Comparison of ENCODE assay signal across 2 cellular contexts in genomic region chr9:34512131-34513078, GRCh38.
TF ChIP-seq lines count a peak whose summit lies in the region.

No MANE protein-coding gene starts in this region.

TF ChIP-seq in GM12878, 131 proteins besides CTCF, POLR2A, EP300 and RAD21 (continued from another document):
- no peak for TF ChIP-seq PRDM15 (CRISPR knock-in tag; IDR thresholded peaks at IDR 0.05)
- TF ChIP-seq YY1 (IDR thresholded peaks at IDR 0.05; ENCODE audit: low read depth, low read length), result no peak
- TF ChIP-seq BHLHE40 (IDR thresholded peaks at IDR 0.05; ENCODE audit: borderline replicate concordance in 1 of 2, low read depth in 2 of 2, low read length in 1 of 2), result no peak
- TF ChIP-seq POU2F2 (IDR thresholded peaks at IDR 0.05; ENCODE audit: borderline replicate concordance, low read depth, low read length), result no peak

TF ChIP-seq in HepG2, 621 proteins besides CTCF, POLR2A, EP300 and RAD21 (continued from another document and continues in another):
- TF ChIP-seq FOSL2 (CRISPR knock-in tag; IDR thresholded peaks at IDR 0.05) (peak; percentile 36; the same call in 1 of the 2 replicates), ZNF703 (CRISPR knock-in tag; IDR thresholded peaks at IDR 0.05; ENCODE audit: borderline replicate concordance) (peak; percentile 53; the same call in 1 of the 2 replicates), ZNF788 (CRISPR knock-in tag; IDR thresholded peaks at IDR 0.05; ENCODE audit: borderline replicate concordance) (0 out of 2 replicates have a peak, but pooled peaks have one; percentile 46), SMARCC2 (IDR thresholded peaks at IDR 0.05) (no peak), HMG20B (CRISPR knock-in tag; conservative IDR thresholded peaks at IDR 0.05) (peak; percentile 99), ZMYM4 (CRISPR knock-in tag; IDR thresholded peaks at IDR 0.05) (peak; percentile 47; the same call in 1 of the 2 replicates), ZNF143 (CRISPR knock-in tag; IDR thresholded peaks at IDR 0.05) (peak; percentile 31; the same call in 1 of the 2 replicates), PCBP2 (optimal IDR thresholded peaks at IDR 0.05; ENCODE audit: low read depth, low read length, poor library complexity, severe bottlenecking) (no peak), ISL2 (CRISPR knock-in tag; IDR thresholded peaks at IDR 0.05) (peak; percentile 52; the same call in 1 of the 2 replicates), ZNF556 (CRISPR knock-in tag; IDR thresholded peaks at IDR 0.05; ENCODE audit: borderline replicate concordance) (no peak), TBX3 (IDR thresholded peaks at IDR 0.05; ENCODE audit: borderline replicate concordance) (peak; percentile 62; the same call in 1 of the 2 replicates), TOE1 (CRISPR knock-in tag; IDR thresholded peaks at IDR 0.05) (no peak), POLR2G (IDR thresholded peaks at IDR 0.05; ENCODE audit: low read depth, low read length) (no peak), ZNF335 (CRISPR knock-in tag; IDR thresholded peaks at IDR 0.05) (no peak), ZNF331 (CRISPR knock-in tag; IDR thresholded peaks at IDR 0.05) (0 out of 2 replicates have a peak, but pooled peaks have one; percentile 22), ARID5B (CRISPR knock-in tag; IDR thresholded peaks at IDR 0.05) (peak; percentile 42), BRCA1 (CRISPR knock-in tag; IDR thresholded peaks at IDR 0.05) (no peak), PITX1 (CRISPR knock-in tag; IDR thresholded peaks at IDR 0.05) (peak; percentile 85; the same call in 1 of the 2 replicates), HOXA3 (CRISPR knock-in tag; IDR thresholded peaks at IDR 0.05) (peak; percentile 21; the same call in 1 of the 2 replicates), ZKSCAN5 (CRISPR knock-in tag; IDR thresholded peaks at IDR 0.05) (no peak), ZNF761 (CRISPR knock-in tag; conservative IDR thresholded peaks at IDR 0.05) (no peak), MYPOP (CRISPR knock-in tag; IDR thresholded peaks at IDR 0.05) (peak; percentile 64; the same call in 1 of the 2 replicates), ZNF605 (CRISPR knock-in tag; IDR thresholded peaks at IDR 0.05) (peak; percentile 23; the same call in 1 of the 2 replicates), JUN (CRISPR knock-in tag; IDR thresholded peaks at IDR 0.05) (no peak), KDM5B (CRISPR knock-in tag; IDR thresholded peaks at IDR 0.05; ENCODE audit: borderline replicate concordance) (no peak), TAF15 (IDR thresholded peaks at IDR 0.05; ENCODE audit: low read depth, low read length, poor library complexity, severe bottlenecking) (no peak), FOXP4 (CRISPR knock-in tag; IDR thresholded peaks at IDR 0.05) (peak; percentile 97), RXRA (CRISPR knock-in tag; IDR thresholded peaks at IDR 0.05) (peak; percentile 79; the same call in 1 of the 2 replicates), NR3C1 (CRISPR knock-in tag; IDR thresholded peaks at IDR 0.05) (no peak), ZNF24 (IDR thresholded peaks at IDR 0.05) (no peak), SOX13 (IDR thresholded peaks at IDR 0.05) (no peak), SOX13 (CRISPR knock-in tag; conservative IDR thresholded peaks at IDR 0.05 in 1 of 2, IDR thresholded peaks at IDR 0.05 in 1 of 2) (peak in 1 of 2 experiments; percentile 60; a peak in 2 of 4 replicates), ZNF136 (CRISPR knock-in tag; IDR thresholded peaks at IDR 0.05; ENCODE audit: low read depth) (no peak), ZNF563 (CRISPR knock-in tag; IDR thresholded peaks at IDR 0.05) (no peak; the same call in 1 of the 2 replicates), SMYD3 (CRISPR knock-in tag; IDR thresholded peaks at IDR 0.05) (no peak), FOXA3 (CRISPR knock-in tag; IDR thresholded peaks at IDR 0.05) (peak; percentile 94), MNT (IDR thresholded peaks at IDR 0.05) (no peak), ARID2 (CRISPR knock-in tag; IDR thresholded peaks at IDR 0.05; ENCODE audit: borderline replicate concordance) (no peak), JUND (CRISPR knock-in tag; IDR thresholded peaks at IDR 0.05) (0 out of 2 replicates have a peak, but pooled peaks have one; percentile 17), MED8 (CRISPR knock-in tag; IDR thresholded peaks at IDR 0.05; ENCODE audit: insufficient replicate concordance) (no peak), GATA4 (IDR thresholded peaks at IDR 0.05; ENCODE audit: borderline replicate concordance, low read depth) (no peak), SRY (CRISPR knock-in tag; IDR thresholded peaks at IDR 0.05) (no peak), HDAC6 (IDR thresholded peaks at IDR 0.05; ENCODE audit: low read depth, low read length) (no peak), UBTF (CRISPR knock-in tag; IDR thresholded peaks at IDR 0.05) (peak; percentile 66), EED (CRISPR knock-in tag; IDR thresholded peaks at IDR 0.05) (no peak), ZMAT5 (CRISPR knock-in tag; IDR thresholded peaks at IDR 0.05; ENCODE audit: borderline replicate concordance, low read depth) (no peak), ZNF883 (CRISPR knock-in tag; IDR thresholded peaks at IDR 0.05; ENCODE audit: not compliant biosample characterization) (peak; percentile 67), ZNF501 (CRISPR knock-in tag; IDR thresholded peaks at IDR 0.05) (no peak), KLF11 (CRISPR knock-in tag; IDR thresholded peaks at IDR 0.05) (no peak), MXD3 (CRISPR knock-in tag; IDR thresholded peaks at IDR 0.05) (no peak), ZSCAN9 (CRISPR knock-in tag; IDR thresholded peaks at IDR 0.05; ENCODE audit: borderline replicate concordance) (no peak), ZNF614 (CRISPR knock-in tag; IDR thresholded peaks at IDR 0.05; ENCODE audit: borderline replicate concordance) (no peak), LBX2 (CRISPR knock-in tag; IDR thresholded peaks at IDR 0.05; ENCODE audit: borderline replicate concordance) (no peak), CHD2 (IDR thresholded peaks at IDR 0.05; ENCODE audit: low read depth, low read length) (no peak), DPF2 (CRISPR knock-in tag; IDR thresholded peaks at IDR 0.05; ENCODE audit: borderline replicate concordance, low read depth) (no peak), TBL1XR1 (IDR thresholded peaks at IDR 0.05; ENCODE audit: borderline replicate concordance, low read length, partially characterized antibody) (peak; percentile 78), ZNF629 (CRISPR knock-in tag; conservative IDR thresholded peaks at IDR 0.05) (no peak)
